16 cellular contexts compared by ENCODE assay signal in the genomic region with DNA sequence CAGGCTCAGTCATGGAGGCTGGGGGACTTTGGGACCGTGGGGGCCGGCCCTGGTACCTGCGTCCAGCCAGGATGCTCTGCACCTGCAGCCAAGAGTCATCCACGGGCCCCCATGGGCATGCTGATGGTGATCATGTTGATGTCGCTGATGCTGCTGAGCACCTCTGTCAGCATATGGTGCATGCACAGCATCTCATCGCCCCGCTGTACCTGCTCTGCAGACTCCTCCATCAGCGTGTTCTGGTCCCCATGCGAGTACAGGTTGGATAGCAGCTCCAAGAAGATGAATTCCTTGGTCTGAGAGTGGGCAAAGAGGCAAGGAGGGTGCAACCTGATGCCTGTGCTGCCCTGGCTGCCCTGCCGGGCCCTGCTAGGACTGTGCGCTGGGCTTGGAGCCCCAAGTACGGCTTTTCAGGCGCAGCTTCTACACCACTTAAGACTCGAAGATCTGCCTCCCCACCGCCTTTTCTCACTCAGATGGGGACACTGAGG.
"Had no signal": no experiment of that assay in that cellular context is flagged by ENCODE, and none has a peak within 500 bp of the region (broad histone marks: within the 10 kb centered on the region; RNA-seq: fewer than 3 reads in every experiment).

No MANE protein-coding gene starts in this region.

- H3K4me3 ChIP-seq: dorsolateral prefrontal cortex, lung, transverse colon had no signal

- H3K9me3 Mint-ChIP-seq: activated naive CD8-positive, alpha-beta T cell treated with anti-CD3 and anti-CD28 coated beads, Interleukin-2, amount 10 ng/mL, durations not matched to agents 7 days and 5 days; activated T-helper 1 cell treated with anti-CD3 and anti-CD28 coated beads, Interleukin-12 subunit alpha, Interleukin-12 subunit beta, Interleukin-2, Interleukin-4 antibody, amounts not matched to agents 30 ng/mL and 10 ng/mL and 1 ng/mL, durations not matched to agents 14 hours and 24 hours and 36 hours; brain; natural killer cell treated with Interleukin-12 subunit alpha and Interleukin-12 subunit beta and Interleukin-15 and Interleukin-18, amount 100 ng/mL, for 72 hours; stimulated activated naive CD8-positive, alpha-beta T cell treated with anti-CD3 and anti-CD28 coated beads, Interleukin-15, Interleukin-2, amounts not matched to agents 100 ng/mL and 50 ng/mL, for 24 hours had no signal

- H3K27me3 ChIP-seq: dorsolateral prefrontal cortex, transverse colon had no signal

- H3K27ac Mint-ChIP-seq: activated naive CD8-positive, alpha-beta T cell treated with anti-CD3 and anti-CD28 coated beads, Interleukin-2, amount 10 ng/mL, durations not matched to agents 7 days and 5 days; brain; stimulated activated naive CD8-positive, alpha-beta T cell treated with anti-CD3 and anti-CD28 coated beads, Interleukin-15, Interleukin-2, amounts not matched to agents 100 ng/mL and 50 ng/mL, for 24 hours had no signal

- H3K9me3 ChIP-seq: transverse colon had no signal

- H3K4me3 Mint-ChIP-seq: activated naive CD8-positive, alpha-beta T cell treated with anti-CD3 and anti-CD28 coated beads, Interleukin-2, amount 10 ng/mL, durations not matched to agents 7 days and 5 days; activated T-helper 1 cell treated with anti-CD3 and anti-CD28 coated beads, Interleukin-12 subunit alpha, Interleukin-12 subunit beta, Interleukin-2, Interleukin-4 antibody, amounts not matched to agents 30 ng/mL and 10 ng/mL and 1 ng/mL, durations not matched to agents 14 hours and 24 hours and 36 hours; brain; natural killer cell treated with Interleukin-12 subunit alpha and Interleukin-12 subunit beta and Interleukin-15 and Interleukin-18, amount 100 ng/mL, for 72 hours; stimulated activated naive CD8-positive, alpha-beta T cell treated with anti-CD3 and anti-CD28 coated beads, Interleukin-15, Interleukin-2, amounts not matched to agents 100 ng/mL and 50 ng/mL, for 24 hours had no signal

- DNase-seq: activated naive CD4-positive, alpha-beta T cell; activated naive CD8-positive, alpha-beta T cell treated with anti-CD3 and anti-CD28 coated beads, Interleukin-2, amount 10 ng/mL, durations not matched to agents 7 days and 5 days; anterior cingulate cortex; caudate nucleus; foreskin melanocyte; hypothalamus; retina; SW 1271; T-helper 2 cell; transverse colon had no signal

- H3K27me3 Mint-ChIP-seq: activated naive CD8-positive, alpha-beta T cell treated with anti-CD3 and anti-CD28 coated beads, Interleukin-2, amount 10 ng/mL, durations not matched to agents 7 days and 5 days; brain; natural killer cell treated with Interleukin-12 subunit alpha and Interleukin-12 subunit beta and Interleukin-15 and Interleukin-18, amount 100 ng/mL, for 72 hours; stimulated activated naive CD8-positive, alpha-beta T cell treated with anti-CD3 and anti-CD28 coated beads, Interleukin-15, Interleukin-2, amounts not matched to agents 100 ng/mL and 50 ng/mL, for 24 hours had no signal

- H3K27ac ChIP-seq: dorsolateral prefrontal cortex, transverse colon had no signal
